ENCODE assay signal across 10 cellular contexts in genomic region chr10:72688208-72688651, GRCh38. TPM values are rescaled to one million over a fixed set of nuclear protein-coding genes. Genes with fewer than 3 reads are reported as not detected.
DNase-seq lines count a peak whose midpoint lies in the region; ATAC-seq, FAIRE-seq and TF ChIP-seq lines count a peak whose summit lies in the region.
"Had no signal": no experiment of that assay in that cellular context is flagged by ENCODE, and none has a peak within 500 bp of the region (broad histone marks: within the 10 kb centered on the region; RNA-seq: fewer than 3 reads in every experiment).

No MANE protein-coding gene starts in this region.

- no peak overlapping the region for H3K27ac Mint-ChIP-seq in activated T-helper 2 cell treated with anti-CD3 and anti-CD28 coated beads, Interferon-gamma antibody, Interleukin-2, Interleukin-4, amounts not matched to agents 10 μg/mL and 5 μg/mL and 100 μg/mL, durations not matched to agents 14 hours and 24 hours and 36 hours
- H3K27ac Mint-ChIP-seq in activated CD4-positive, alpha-beta T cell treated with anti-CD3 and anti-CD28 coated beads, Interleukin-2, amount 10 ng/mL, durations not matched to agents 7 days and 5 days: no peak overlapping the region

- intact Hi-C loops in activated T-helper 2 cell treated with anti-CD3 and anti-CD28 coated beads, Interferon-gamma antibody, Interleukin-2, Interleukin-4, amounts not matched to agents 10 μg/mL and 5 μg/mL and 100 μg/mL, durations not matched to agents 14 hours and 24 hours and 36 hours (cut with micrococcal nuclease): no loop called here

- no peaks in the 10 kb centered on the region for H3K36me3 Mint-ChIP-seq in activated T-helper 2 cell treated with anti-CD3 and anti-CD28 coated beads, Interferon-gamma antibody, Interleukin-2, Interleukin-4, amounts not matched to agents 10 μg/mL and 5 μg/mL and 100 μg/mL, durations not matched to agents 14 hours and 24 hours and 36 hours (ENCODE audit: low read depth)
- no peaks in the 10 kb centered on the region for H3K36me3 Mint-ChIP-seq in activated CD4-positive, alpha-beta T cell treated with anti-CD3 and anti-CD28 coated beads, Interleukin-2, amount 10 ng/mL, durations not matched to agents 7 days and 5 days (ENCODE audit: low read depth)

- H3K9me3 Mint-ChIP-seq in activated T-helper 2 cell treated with anti-CD3 and anti-CD28 coated beads, Interferon-gamma antibody, Interleukin-2, Interleukin-4, amounts not matched to agents 10 μg/mL and 5 μg/mL and 100 μg/mL, durations not matched to agents 14 hours and 24 hours and 36 hours: no peaks in the 10 kb centered on the region
- no peaks in the 10 kb centered on the region for H3K9me3 Mint-ChIP-seq in activated CD4-positive, alpha-beta T cell treated with anti-CD3 and anti-CD28 coated beads, Interleukin-2, amount 10 ng/mL, durations not matched to agents 7 days and 5 days

- TF ChIP-seq CTCF in fibroblast of pulmonary artery (IDR thresholded peaks at IDR 0.05; ENCODE audit: low read length, missing control alignments): no peak

- no peak overlapping the region for H3K4me3 ChIP-seq in fibroblast of pulmonary artery (replicated peaks; ENCODE audit: low read depth, low read length)

- POLR2A ChIA-PET in activated CD4-positive, alpha-beta T cell treated with anti-CD3 and anti-CD28 coated beads, Interleukin-2, amount 10 ng/mL, durations not matched to agents 7 days and 5 days (lab: Charles Lee): no interaction called here

- FAIRE-seq in RCC 7860 (lab: Jason Lieb, UNC): peak; percentile 99

- DNase-seq in GM04504 (ENCODE audit: low read depth) (peak; percentile 41), RCC 7860 (ENCODE audit: low spot score) (peak; percentile 94), fibroblast of pulmonary artery (ENCODE audit: low read depth) (peak; percentile 85), pulmonary artery endothelial cell (ENCODE audit: low read depth, low spot score) (peak; percentile 46), DMS79 treated with DMSO at 0.1 percent for 48 hours (lab: John Stamatoyannopoulos, UW) (no peak)
- DNase-seq in activated T-helper 2 cell treated with anti-CD3 and anti-CD28 coated beads, Interferon-gamma antibody, Interleukin-2, Interleukin-4, amounts not matched to agents 10 μg/mL and 5 μg/mL and 100 μg/mL, durations not matched to agents 14 hours and 24 hours and 36 hours (ENCODE audit: low spot score): no peak
- no peak for DNase-seq in activated CD4-positive, alpha-beta T cell treated with anti-CD3 and anti-CD28 coated beads, Interleukin-2, amount 10 ng/mL, durations not matched to agents 7 days and 5 days
- DNase-seq: activated CD8-positive, alpha-beta memory T cell treated with anti-CD3 and anti-CD28 coated beads, Interleukin-2, amount 50 U/mL, for 48 hours; GDM1 had no signal

- ATAC-seq in HG03457 (IDR thresholded peaks at IDR 0.05; ENCODE audit: unreplicated experiment): no peak

- H3K27me3 Mint-ChIP-seq in activated T-helper 2 cell treated with anti-CD3 and anti-CD28 coated beads, Interferon-gamma antibody, Interleukin-2, Interleukin-4, amounts not matched to agents 10 μg/mL and 5 μg/mL and 100 μg/mL, durations not matched to agents 14 hours and 24 hours and 36 hours (ENCODE audit: low read depth): peaks cover 7% of the 10 kb centered on the region
- H3K27me3 Mint-ChIP-seq in activated CD4-positive, alpha-beta T cell treated with anti-CD3 and anti-CD28 coated beads, Interleukin-2, amount 10 ng/mL, durations not matched to agents 7 days and 5 days: peaks cover 7% of the 10 kb centered on the region

- no peak overlapping the region for H3K4me3 Mint-ChIP-seq in activated T-helper 2 cell treated with anti-CD3 and anti-CD28 coated beads, Interferon-gamma antibody, Interleukin-2, Interleukin-4, amounts not matched to agents 10 μg/mL and 5 μg/mL and 100 μg/mL, durations not matched to agents 14 hours and 24 hours and 36 hours (ENCODE audit: low read depth)
- no peak overlapping the region for H3K4me3 Mint-ChIP-seq in activated CD4-positive, alpha-beta T cell treated with anti-CD3 and anti-CD28 coated beads, Interleukin-2, amount 10 ng/mL, durations not matched to agents 7 days and 5 days

- H3K4me1 Mint-ChIP-seq in activated T-helper 2 cell treated with anti-CD3 and anti-CD28 coated beads, Interferon-gamma antibody, Interleukin-2, Interleukin-4, amounts not matched to agents 10 μg/mL and 5 μg/mL and 100 μg/mL, durations not matched to agents 14 hours and 24 hours and 36 hours (ENCODE audit: low read depth): peaks cover 13% of the 10 kb centered on the region
- H3K4me1 Mint-ChIP-seq in activated CD4-positive, alpha-beta T cell treated with anti-CD3 and anti-CD28 coated beads, Interleukin-2, amount 10 ng/mL, durations not matched to agents 7 days and 5 days: peaks cover 16% of the 10 kb centered on the region

- CTCF ChIA-PET in activated CD4-positive, alpha-beta T cell treated with anti-CD3 and anti-CD28 coated beads, Interleukin-2, amount 10 ng/mL, durations not matched to agents 7 days and 5 days (lab: Charles Lee): interaction anchor here (0.6 to 0.8 kb wide), 5 partner anchors 9 to 139 kb away, joined by 3 to 7 read pairs (median 4); no protein-coding TSS in a partner anchor

RNA-seq across cellular contexts. Expression of gene MCU, which starts 3.7 kb away (rescaled TPM):
- 22.4 and 29.9 TPM in 2 replicates for total RNA-seq in pulmonary artery endothelial cell
- 11.6 and 13.2 TPM in 2 replicates for total RNA-seq in activated T-helper 2 cell treated with anti-CD3 and anti-CD28 coated beads, Interferon-gamma antibody, Interleukin-2, Interleukin-4, amounts not matched to agents 10 μg/mL and 5 μg/mL and 100 μg/mL, durations not matched to agents 14 hours and 24 hours and 36 hours
- total RNA-seq in activated CD4-positive, alpha-beta T cell treated with anti-CD3 and anti-CD28 coated beads, Interleukin-2, amount 10 ng/mL, durations not matched to agents 7 days and 5 days: 10 to 100 TPM; 11.7 to 13.4 TPM

Comparison
In these comparisons a context has a peak if more than half of its experiments do, and no peak if none do; other contexts are left out.
1. DNase-seq: peak in GM04504 (single experiment), RCC 7860 (single experiment), fibroblast of pulmonary artery (single experiment) and pulmonary artery endothelial cell (single experiment); none in DMS79 treated with DMSO at 0.1 percent for 48 hours (single experiment), activated T-helper 2 cell treated with anti-CD3 and anti-CD28 coated beads, Interferon-gamma antibody, Interleukin-2, Interleukin-4, amounts not matched to agents 10 μg/mL and 5 μg/mL and 100 μg/mL, durations not matched to agents 14 hours and 24 hours and 36 hours (single experiment) and activated CD4-positive, alpha-beta T cell treated with anti-CD3 and anti-CD28 coated beads, Interleukin-2, amount 10 ng/mL, durations not matched to agents 7 days and 5 days (single experiment).